9 cellular contexts compared by ENCODE assay signal in genomic region chr7:26500749-26501352, GRCh38.
DNase-seq lines count a peak whose midpoint lies in the region; ATAC-seq, FAIRE-seq and TF ChIP-seq lines count a peak whose summit lies in the region.
"Had no signal": no experiment of that assay in that cellular context is flagged by ENCODE, and none has a peak within 500 bp of the region (broad histone marks: within the 10 kb centered on the region; RNA-seq: fewer than 3 reads in every experiment).

No MANE protein-coding gene starts in this region.

- H4K20me1 ChIP-seq in keratinocyte (ENCODE audit: control insufficient read depth, extremely low read depth, insufficient read depth, low read length), result no peaks in the 10 kb centered on the region
- H4K20me1 ChIP-seq: BLaER1 had no signal

- no peaks in the 10 kb centered on the region for H3K4me1 ChIP-seq in keratinocyte (ENCODE audit: control insufficient read depth, extremely low read depth, insufficient read depth, low read length)
- H3K4me1 ChIP-seq: BLaER1 had no signal

- peak; percentile 41 for DNase-seq in DMS79 treated with DMSO at 0.1 percent for 48 hours (lab: John Stamatoyannopoulos, UW)
- DNase-seq in DMS79 (lab: John Stamatoyannopoulos, UW), result no peak
- DNase-seq in Kasumi-1 (lab: John Stamatoyannopoulos, UW), result peak; percentile 93 to 94
- DNase-seq in SKM-1 treated with dmso at 0.1 percent for 144 hours (lab: John Stamatoyannopoulos, UW; ENCODE audit: unreplicated experiment), result peak; percentile 58
- DNase-seq in keratinocyte (ENCODE audit: low read depth, low spot score), result no peak
- no peak for DNase-seq in activated CD4-positive, alpha-beta T cell treated with anti-CD3 and anti-CD28 coated beads for 1 hour
- no peak for DNase-seq in mesothelial cell of epicardium (ENCODE audit: low spot score in 2 of 2, unreplicated experiment in 2 of 2)

- no peak overlapping the region for H3K4me3 Mint-ChIP-seq in mesothelial cell of epicardium

- H3K79me2 ChIP-seq in keratinocyte (ENCODE audit: control insufficient read depth, insufficient read depth, low read length), result no peaks in the 10 kb centered on the region

- TF ChIP-seq CTCF in keratinocyte (optimal IDR thresholded peaks at IDR 0.05 in 1 of 3, IDR thresholded peaks at IDR 0.05 in 1 of 3, conservative IDR thresholded peaks at IDR 0.05 in 1 of 3; ENCODE audit: extremely low read depth in 1 of 3, insufficient read depth in 2 of 3, low read length in 3 of 3), result peak in 2 of 3 experiments; percentile 41 to 51
- no peak for TF ChIP-seq CTCF in mesothelial cell of epicardium (IDR thresholded peaks at IDR 0.05; ENCODE audit: unreplicated experiment)

- no peak overlapping the region for H3K4me3 ChIP-seq in keratinocyte (ENCODE audit: control insufficient read depth in 2 of 3, extremely low read depth in 1 of 3, insufficient read depth in 2 of 3, low read depth in 1 of 3, low read length in 3 of 3)
- H3K4me3 ChIP-seq: BLaER1 had no signal

- no peaks in the 10 kb centered on the region for H3K9me3 ChIP-seq in keratinocyte (ENCODE audit: control insufficient read depth, low read depth, low read length)
- H3K9me3 ChIP-seq: BLaER1 had no signal

- H3K27ac ChIP-seq in keratinocyte (ENCODE audit: control insufficient read depth, insufficient read depth, low read length), result no peak overlapping the region
- H3K27ac ChIP-seq: BLaER1 had no signal

- H3K9me1 ChIP-seq in keratinocyte (ENCODE audit: control insufficient read depth, extremely low read depth, insufficient read depth, low read length), result no peaks in the 10 kb centered on the region

- H3K27me3 ChIP-seq in keratinocyte (ENCODE audit: control insufficient read depth, extremely low read depth, insufficient read depth, low read length), result peaks cover 3% of the 10 kb centered on the region
- H3K27me3 ChIP-seq: BLaER1 had no signal

- peaks cover 18% of the 10 kb centered on the region for H3K9me3 Mint-ChIP-seq in mesothelial cell of epicardium

- no peaks in the 10 kb centered on the region for H3K36me3 ChIP-seq in keratinocyte (ENCODE audit: control insufficient read depth in 2 of 2, extremely low read depth in 1 of 2, insufficient read depth in 2 of 2, low read length in 2 of 2)
- H3K36me3 ChIP-seq: BLaER1 had no signal

- ATAC-seq in HG03460 (IDR thresholded peaks at IDR 0.05; ENCODE audit: unreplicated experiment), result no peak

- H3K27ac Mint-ChIP-seq in mesothelial cell of epicardium, result no peak overlapping the region

- peaks cover 9% of the 10 kb centered on the region for H3K4me1 Mint-ChIP-seq in mesothelial cell of epicardium

- dilution Hi-C loops in keratinocyte (cut with MboI; ENCODE audit: extremely low pct_ligation_motif_present, low sequenced_read_pairs), result no loop called here

- H3K36me3 Mint-ChIP-seq in mesothelial cell of epicardium, result peaks cover 29% of the 10 kb centered on the region

- no peaks in the 10 kb centered on the region for H3K27me3 Mint-ChIP-seq in mesothelial cell of epicardium (ENCODE audit: low read depth)

- no peak for FAIRE-seq in keratinocyte (lab: Jason Lieb, UNC)

- H3K4me2 ChIP-seq in keratinocyte (ENCODE audit: control insufficient read depth, extremely low read depth, insufficient read depth, low read depth, low read length), result no peak overlapping the region
- H3K4me2 ChIP-seq: BLaER1 had no signal

- no peak overlapping the region for H3K9ac ChIP-seq in keratinocyte (ENCODE audit: control insufficient read depth, extremely low read depth, insufficient read depth, low read length)
- H3K9ac ChIP-seq: BLaER1 had no signal

- no peak overlapping the region for H2AFZ ChIP-seq in keratinocyte (ENCODE audit: control insufficient read depth, low read length)

Comparison
In these comparisons a context has a peak if more than half of its experiments do, and no peak if none do; other contexts are left out.
1. DNase-seq: peak in DMS79 treated with DMSO at 0.1 percent for 48 hours (single experiment), Kasumi-1 (2 of 2) and SKM-1 treated with dmso at 0.1 percent for 144 hours (single experiment); none in DMS79 (single experiment), keratinocyte (single experiment), activated CD4-positive, alpha-beta T cell treated with anti-CD3 and anti-CD28 coated beads for 1 hour (single experiment) and mesothelial cell of epicardium (0 of 2).